In genomic region chr22:19593991-19594569, GRCh38 we compare ENCODE assay signal across 1 cellular context.
TF ChIP-seq lines count a peak whose summit lies in the region.

No MANE protein-coding gene starts in this region.

TF ChIP-seq in K562, 482 proteins besides CTCF, POLR2A, EP300 and RAD21 (continued from another document):
- TF ChIP-seq THRA (IDR thresholded peaks at IDR 0.05) (no peak), BRD9 (IDR thresholded peaks at IDR 0.05; ENCODE audit: low read depth, partially characterized antibody) (no peak), CC2D1A (IDR thresholded peaks at IDR 0.05) (no peak)
